Comparison of ENCODE assay signal across 1 cellular context in genomic region chr6:11397622-11398450, GRCh38.
A peak's percentile ranks its signal among the peaks of the same experiment; 100 is the strongest.
TF ChIP-seq lines count a peak whose summit lies in the region.

No MANE protein-coding gene starts in this region.

TF ChIP-seq in HepG2, 621 proteins besides CTCF, POLR2A, EP300 and RAD21 (continued from another document and continues in another):
- TF ChIP-seq ZNF800 (CRISPR knock-in tag; IDR thresholded peaks at IDR 0.05), result no peak
- TF ChIP-seq IKZF5 (CRISPR knock-in tag; IDR thresholded peaks at IDR 0.05), result no peak
- TF ChIP-seq PAF1 (CRISPR knock-in tag; IDR thresholded peaks at IDR 0.05), result no peak
- TF ChIP-seq ZNF674 (CRISPR knock-in tag; IDR thresholded peaks at IDR 0.05; ENCODE audit: low read depth), result no peak
- no peak for TF ChIP-seq ZNF296 (CRISPR knock-in tag; conservative IDR thresholded peaks at IDR 0.05)
- TF ChIP-seq HNRNPK (IDR thresholded peaks at IDR 0.05; ENCODE audit: low read depth, low read length, poor library complexity, severe bottlenecking), result no peak
- no peak for TF ChIP-seq ZNF704 (CRISPR knock-in tag; IDR thresholded peaks at IDR 0.05; ENCODE audit: borderline replicate concordance)
- no peak for TF ChIP-seq E2F1 (CRISPR knock-in tag; IDR thresholded peaks at IDR 0.05)
- TF ChIP-seq TEF (CRISPR knock-in tag; IDR thresholded peaks at IDR 0.05), result no peak
- TF ChIP-seq KLF6 (CRISPR knock-in tag; IDR thresholded peaks at IDR 0.05), result no peak; the same call in 1 of the 2 replicates
- no peak for TF ChIP-seq NCOA1 (CRISPR knock-in tag; IDR thresholded peaks at IDR 0.05)
- no peak for TF ChIP-seq FOXP4 (CRISPR knock-in tag; IDR thresholded peaks at IDR 0.05)
- no peak for TF ChIP-seq HHEX (CRISPR knock-in tag; IDR thresholded peaks at IDR 0.05)
- no peak for TF ChIP-seq DBP (CRISPR knock-in tag; IDR thresholded peaks at IDR 0.05; ENCODE audit: not compliant biosample characterization)
- 0 out of 2 replicates have a peak, but pooled peaks have one; percentile 11 for TF ChIP-seq ZFX (CRISPR knock-in tag; IDR thresholded peaks at IDR 0.05; ENCODE audit: low read depth)
- TF ChIP-seq NCOA5 (CRISPR knock-in tag; IDR thresholded peaks at IDR 0.05), result no peak
- TF ChIP-seq NR2F2 (IDR thresholded peaks at IDR 0.05; ENCODE audit: borderline replicate concordance, low read depth), result 0 out of 2 replicates have a peak, but pooled peaks have one; percentile 20
- no peak for TF ChIP-seq USF2 (IDR thresholded peaks at IDR 0.05; ENCODE audit: low read depth, low read length)
- TF ChIP-seq USF2 (CRISPR knock-in tag; IDR thresholded peaks at IDR 0.05; ENCODE audit: borderline replicate concordance), result no peak
- no peak for TF ChIP-seq ZNF121 (CRISPR knock-in tag; IDR thresholded peaks at IDR 0.05)
- no peak for TF ChIP-seq ZFP36 (IDR thresholded peaks at IDR 0.05; ENCODE audit: borderline replicate concordance, low read depth, low read length, partially characterized antibody)
- no peak for TF ChIP-seq ZNF280B (CRISPR knock-in tag; IDR thresholded peaks at IDR 0.05; ENCODE audit: borderline replicate concordance)
- TF ChIP-seq NR2F1 (CRISPR knock-in tag; IDR thresholded peaks at IDR 0.05), result no peak
- no peak for TF ChIP-seq TAF1 (CRISPR knock-in tag; IDR thresholded peaks at IDR 0.05)
- TF ChIP-seq ADNP (CRISPR knock-in tag; IDR thresholded peaks at IDR 0.05), result no peak
- TF ChIP-seq ZXDC (CRISPR knock-in tag; IDR thresholded peaks at IDR 0.05), result no peak
- TF ChIP-seq DMAP1 (CRISPR knock-in tag; IDR thresholded peaks at IDR 0.05), result no peak
- TF ChIP-seq CBX2 (IDR thresholded peaks at IDR 0.05; ENCODE audit: low read depth, low read length), result no peak
- TF ChIP-seq CBX2 (CRISPR knock-in tag; IDR thresholded peaks at IDR 0.05; ENCODE audit: low read depth), result no peak
- TF ChIP-seq MTA1 (CRISPR knock-in tag; IDR thresholded peaks at IDR 0.05; ENCODE audit: borderline replicate concordance), result no peak
- no peak for TF ChIP-seq ZNF510 (CRISPR knock-in tag; IDR thresholded peaks at IDR 0.05; ENCODE audit: low read depth)
- no peak for TF ChIP-seq RARA (CRISPR knock-in tag; IDR thresholded peaks at IDR 0.05)
- TF ChIP-seq ZNF614 (CRISPR knock-in tag; IDR thresholded peaks at IDR 0.05; ENCODE audit: borderline replicate concordance), result no peak
- TF ChIP-seq SPEN (CRISPR knock-in tag; IDR thresholded peaks at IDR 0.05; ENCODE audit: low read depth), result 0 out of 2 replicates have a peak, but pooled peaks have one; percentile 40
- no peak for TF ChIP-seq SP5 (CRISPR knock-in tag; IDR thresholded peaks at IDR 0.05; ENCODE audit: borderline replicate concordance, low read depth)
- no peak for TF ChIP-seq CREB3 (CRISPR knock-in tag; IDR thresholded peaks at IDR 0.05)
- TF ChIP-seq ZNF703 (CRISPR knock-in tag; IDR thresholded peaks at IDR 0.05; ENCODE audit: borderline replicate concordance), result no peak
- no peak for TF ChIP-seq LCORL (IDR thresholded peaks at IDR 0.05)
- TF ChIP-seq LCORL (CRISPR knock-in tag; IDR thresholded peaks at IDR 0.05), result 0 out of 2 replicates have a peak, but pooled peaks have one; percentile 12
- no peak for TF ChIP-seq ETS1 (CRISPR knock-in tag; IDR thresholded peaks at IDR 0.05)
- no peak for TF ChIP-seq HOXD1 (CRISPR knock-in tag; IDR thresholded peaks at IDR 0.05)
- peak; percentile 62 for TF ChIP-seq ZNF501 (CRISPR knock-in tag; IDR thresholded peaks at IDR 0.05)
- no peak for TF ChIP-seq HIC2 (CRISPR knock-in tag; IDR thresholded peaks at IDR 0.05; ENCODE audit: low read depth)
- TF ChIP-seq KLF11 (CRISPR knock-in tag; IDR thresholded peaks at IDR 0.05), result no peak
